In the genomic region with DNA sequence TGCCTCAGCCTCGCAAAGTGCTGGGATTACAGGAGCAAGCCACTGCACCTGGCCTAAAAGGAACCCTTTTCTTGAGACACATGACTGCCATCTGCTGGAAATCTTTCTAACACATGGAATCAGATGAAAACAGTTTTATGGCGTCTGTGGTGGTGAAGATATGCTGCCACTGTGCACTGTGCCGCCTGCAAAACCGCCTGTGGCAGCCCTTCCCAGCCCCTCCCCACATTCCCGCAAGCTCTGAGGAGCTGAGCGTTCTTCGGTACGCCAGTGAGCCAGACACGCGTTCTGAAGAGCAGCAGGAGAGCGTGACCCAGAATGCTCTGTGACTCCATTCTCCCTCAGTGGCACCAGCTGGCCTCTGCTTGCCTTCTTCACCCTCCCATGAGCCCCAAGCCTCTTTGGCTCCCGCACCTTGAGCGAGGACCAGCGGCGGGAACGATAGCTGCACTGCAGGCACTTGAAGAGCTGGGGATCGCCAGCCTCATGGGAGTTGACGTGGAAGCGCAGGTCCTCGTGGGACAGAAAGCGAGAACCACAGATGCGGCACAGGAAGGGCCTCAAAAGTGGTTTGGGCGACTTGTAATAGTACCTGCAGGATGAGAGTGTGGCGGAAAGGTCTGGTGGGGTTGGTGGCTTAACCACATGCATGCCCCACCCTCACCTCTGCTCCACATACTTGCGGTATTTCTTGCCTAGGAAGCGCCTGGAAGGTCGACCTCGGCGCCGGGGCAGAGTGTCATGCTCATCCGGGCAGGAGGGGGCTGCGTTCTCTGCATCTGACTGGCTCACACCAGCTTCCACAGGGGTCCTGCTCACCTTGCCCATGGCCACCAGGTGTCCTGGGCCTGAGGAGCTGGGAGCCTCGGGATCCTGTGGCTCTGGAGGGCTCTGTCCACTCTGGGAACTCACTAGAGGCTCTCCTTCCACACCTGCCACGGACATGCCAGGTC, we compare ENCODE assay signal across 9 cellular contexts. TPM values are rescaled to one million over a fixed set of nuclear protein-coding genes. Genes with fewer than 3 reads are reported as not detected.
A peak's percentile ranks its signal among the peaks of the same experiment; 100 is the strongest.
DNase-seq lines count a peak whose midpoint lies in the region; ATAC-seq, FAIRE-seq and TF ChIP-seq lines count a peak whose summit lies in the region.
"Had no signal": no experiment of that assay in that cellular context is flagged by ENCODE, and none has a peak within 500 bp of the region (broad histone marks: within the 10 kb centered on the region; RNA-seq: fewer than 3 reads in every experiment).

No MANE protein-coding gene starts in this region.

- H4K20me1 ChIP-seq in K562 (replicated peaks; ENCODE audit: control insufficient read depth, insufficient read depth, low read length), result peaks cover 6% of the 10 kb centered on the region; the same call in 1 of the 2 replicates

- DNase-seq in activated CD4-positive, alpha-beta T cell treated with anti-CD3 and anti-CD28 coated beads, Interleukin-2, amount 10 ng/mL, durations not matched to agents 7 days and 5 days, result peak; percentile 48
- DNase-seq in activated CD4-positive, alpha-beta T cell treated with anti-CD3 and anti-CD28 coated beads, Interleukin-2, amount 50 U/mL, for 4 hours, result no peak
- peak; percentile 24 for DNase-seq in NCI-H1694 (lab: John Stamatoyannopoulos, UW)
- peak in 3 of 4 experiments; percentile 15 to 64 (median 33) for DNase-seq in K562 (ENCODE audit: extremely low read depth in 1 of 4, low spot score in 3 of 4)
- DNase-seq in mesenteric fat pad (ENCODE audit: low spot score), result peak; percentile 76
- DNase-seq in effector CD8-positive, alpha-beta T cell (lab: John Stamatoyannopoulos, UW), result no peak
- no peak for DNase-seq in H4 (ENCODE audit: low spot score)
- DNase-seq: activated T-cell treated with anti-CD3 and anti-CD28 coated beads, Interleukin-2, amount 50 U/mL, for 4 hours had no signal

- no peak overlapping the region for H3K27ac ChIP-seq in K562 (ENCODE audit: extremely low read depth, low read depth, low read length)

- TF ChIP-seq POLR2A in K562 (conservative IDR thresholded peaks at IDR 0.05), result no peak

- peak; percentile 69 to 80 for TF ChIP-seq RAD21 in K562 (CRISPR knock-in tag; conservative IDR thresholded peaks at IDR 0.05 in 1 of 2, IDR thresholded peaks at IDR 0.05 in 1 of 2)

- no peaks in the 10 kb centered on the region for H3K79me2 ChIP-seq in K562 (ENCODE audit: control insufficient read depth, insufficient read depth, low read length)

- 81% methylated on average over 34 of the region's 34 CpGs for WGBS in K562 (ENCODE audit: insufficient coverage, low coverage, missing lambda C conversion rate)

- H3K4me1 ChIP-seq in K562 (replicated peaks in 1 of 2; ENCODE audit: control insufficient read depth in 2 of 2, insufficient read depth in 2 of 2, low read length in 2 of 2), result peaks cover 0 to 16% of the 10 kb centered on the region in 2 experiments; a peak in 2 of 5 replicates

- no peak for TF ChIP-seq EP300 in K562 (IDR thresholded peaks at IDR 0.05; ENCODE audit: low read length)

- H3K27me3 ChIP-seq in K562 (ENCODE audit: control insufficient read depth in 2 of 2, insufficient read depth in 2 of 2, low read length in 2 of 2), result no peaks in the 10 kb centered on the region

- H3K9me1 ChIP-seq in K562 (ENCODE audit: control insufficient read depth, insufficient read depth, low read length), result no peaks in the 10 kb centered on the region

- H3K27ac Mint-ChIP-seq in activated CD4-positive, alpha-beta T cell treated with anti-CD3 and anti-CD28 coated beads, Interleukin-2, amount 10 ng/mL, durations not matched to agents 7 days and 5 days, result no peak overlapping the region

- H3K9me3 ChIP-seq in K562 (replicated peaks; ENCODE audit: control insufficient read depth, insufficient read depth, low read depth, low read length), result no peaks in the 10 kb centered on the region

- intact Hi-C loops in K562 (cut with micrococcal nuclease), result loop anchor here (1.0 to 5.0 kb wide), 2 partner anchors 71 to 164 kb away; partner anchors contain the start of genes CTSA and NEURL2

- peak overlapping the region in 1 of 2 experiments; percentile 30; a peak in 1 of 4 replicates for H3K9ac ChIP-seq in K562 (ENCODE audit: insufficient read depth in 1 of 2, low read depth in 2 of 2, low read length in 2 of 2)

- H3K27me3 Mint-ChIP-seq in activated CD4-positive, alpha-beta T cell treated with anti-CD3 and anti-CD28 coated beads, Interleukin-2, amount 10 ng/mL, durations not matched to agents 7 days and 5 days, result no peaks in the 10 kb centered on the region

- BruUV-seq in K562 (replicated peaks; lab: Mats Ljungman, UMichigan), result no TSS peak

- H3K4me3 Mint-ChIP-seq in activated CD4-positive, alpha-beta T cell treated with anti-CD3 and anti-CD28 coated beads, Interleukin-2, amount 10 ng/mL, durations not matched to agents 7 days and 5 days, result no peak overlapping the region
- H3K4me3 Mint-ChIP-seq: activated T-cell treated with anti-CD3 and anti-CD28 coated beads, Interleukin-2, amount 50 U/mL, for 4 hours had no signal

- peak; percentile 86 for ATAC-seq in K562
- no peak for ATAC-seq in HG02588 (IDR thresholded peaks at IDR 0.05; ENCODE audit: unreplicated experiment)

- H3K4me1 Mint-ChIP-seq in activated CD4-positive, alpha-beta T cell treated with anti-CD3 and anti-CD28 coated beads, Interleukin-2, amount 10 ng/mL, durations not matched to agents 7 days and 5 days, result peaks cover 2% of the 10 kb centered on the region

- H3K4me3 ChIP-seq in K562, result no peak overlapping the region

- in situ Hi-C loops in K562 (cut with MboI), result loop anchor here (5.0 kb wide), 1 partner anchor 166 kb away; no protein-coding TSS in a partner anchor

- CTCF ChIA-PET in activated CD4-positive, alpha-beta T cell treated with anti-CD3 and anti-CD28 coated beads, Interleukin-2, amount 10 ng/mL, durations not matched to agents 7 days and 5 days (lab: Charles Lee), result interaction anchor here (0.8 to 6.2 kb wide), 4 partner anchors 15 to 172 kb away, joined by 3 to 27 read pairs (median 6); partner anchors contain the start of genes DNTTIP1 and WFDC3
- CTCF ChIA-PET in K562 (lab: Yijun Ruan, JAX; ENCODE audit: low intra/inter-chr PET ratio), result interaction anchor here (1.1 to 2.8 kb wide), 4 partner anchors 30 to 165 kb away, joined by 3 to 13 read pairs (median 8); no protein-coding TSS in a partner anchor

- H2AFZ ChIP-seq in K562 (ENCODE audit: low read depth, low read length), result no peak overlapping the region

- TF ChIP-seq CTCF in K562 (IDR thresholded peaks at IDR 0.05 in 2 of 3, conservative IDR thresholded peaks at IDR 0.05 in 1 of 3; ENCODE audit: insufficient read depth in 2 of 3, low read depth in 1 of 3, low read length in 3 of 3), result peak; percentile 43 to 66 (median 53); a peak in 5 of 6 replicates

- H3K36me3 Mint-ChIP-seq in activated CD4-positive, alpha-beta T cell treated with anti-CD3 and anti-CD28 coated beads, Interleukin-2, amount 10 ng/mL, durations not matched to agents 7 days and 5 days (ENCODE audit: low read depth), result peaks cover 51% of the 10 kb centered on the region

- H3K36me3 ChIP-seq in K562 (ENCODE audit: control insufficient read depth, insufficient read depth, low read length), result peaks cover 84% of the 10 kb centered on the region; the same call in 2 of the 3 replicates

- POLR2A ChIA-PET in activated CD4-positive, alpha-beta T cell treated with anti-CD3 and anti-CD28 coated beads, Interleukin-2, amount 10 ng/mL, durations not matched to agents 7 days and 5 days (lab: Charles Lee), result interaction anchor here (0.6 kb wide), 1 partner anchor 114 kb away, joined by 7 read pairs; no protein-coding TSS in a partner anchor
- POLR2A ChIA-PET in K562 (lab: Yijun Ruan, JAX), result interaction anchor here (0.8 to 3.0 kb wide), 4 partner anchors 7 to 164 kb away, joined by 3 to 13 read pairs (median 3); no protein-coding TSS in a partner anchor

- no peak overlapping the region for H3K4me2 ChIP-seq in K562 (ENCODE audit: insufficient read depth, low read length)

- no peaks in the 10 kb centered on the region for H3K9me3 Mint-ChIP-seq in activated CD4-positive, alpha-beta T cell treated with anti-CD3 and anti-CD28 coated beads, Interleukin-2, amount 10 ng/mL, durations not matched to agents 7 days and 5 days
- H3K9me3 Mint-ChIP-seq: activated T-cell treated with anti-CD3 and anti-CD28 coated beads, Interleukin-2, amount 50 U/mL, for 4 hours had no signal

- peak; percentile 89 for FAIRE-seq in K562 (lab: Jason Lieb, UNC)

RNA-seq across cellular contexts. Expression of gene ZNF335, which starts 8.7 kb away (rescaled TPM):
- total RNA-seq in activated CD4-positive, alpha-beta T cell treated with anti-CD3 and anti-CD28 coated beads, Interleukin-2, amount 10 ng/mL, durations not matched to agents 7 days and 5 days, result 10 to 100 TPM; 40.4 to 41.2 TPM
- total RNA-seq in K562 (2011; cell fraction: chromatin; rRNA removed; ENCODE audit: low replicate concordance), result 44.9 and 117 TPM in 2 replicates
- 57.4 and 66.4 TPM in 2 replicates for total RNA-seq in K562 (2011; cell fraction: nucleolus; rRNA removed)
- total RNA-seq in K562 (2011; cell fraction: nucleoplasm; rRNA removed), result 50.4 and 55.9 TPM in 2 replicates
- total RNA-seq in K562 (2014; rRNA removed), result 11.6 and 14.0 TPM in 2 replicates
- 3.3 and 4.3 TPM in 2 replicates for total RNA-seq in K562 (2014; rRNA removed; fragmentation: Illumina TruSeq; extraction: Trizol)
- 7.6 and 7.7 TPM in 2 replicates for total RNA-seq in K562 (2015; rRNA removed; fragmentation: Illumina TruSeq; extraction: Trizol)
- 13.8 and 16.0 TPM in 2 replicates for total RNA-seq in K562 (2021)
- polyA plus RNA-seq in K562 (2011; rRNA removed), result 4.8 and 9.5 TPM in 2 replicates
- 5.6 and 9.3 TPM in 2 replicates for polyA plus RNA-seq in K562 (2011; cell fraction: cytosol; rRNA removed)
- 35.4 and 61.3 TPM in 2 replicates for polyA plus RNA-seq in K562 (2011; cell fraction: nucleus; rRNA removed)
- 8.2 and 13.0 TPM in 2 replicates for polyA plus RNA-seq in K562 (2012)
- 9.0 and 12.6 TPM in 2 replicates for polyA plus RNA-seq in K562 (2014; fragmentation: Illumina TruSeq; extraction: Trizol)
- under 1 TPM; 0.39 to 0.50 TPM for polyA plus RNA-seq in K562 (2014; fragmentation: Nextera tagmentation; extraction: Ambion mirVana)
- polyA plus RNA-seq in K562 (2014; rRNA removed), result 10.4 and 13.2 TPM in 2 replicates
- 8.5 and 9.4 TPM in 2 replicates for polyA minus RNA-seq in K562 (2011; rRNA and poly(A)+ RNA removed)
- 6.1 and 7.8 TPM in 2 replicates for polyA minus RNA-seq in K562 (2011; cell fraction: cytosol; rRNA and poly(A)+ RNA removed)
- 23.6 and 24.7 TPM in 2 replicates for polyA minus RNA-seq in K562 (2011; cell fraction: nucleus; rRNA and poly(A)+ RNA removed)
- total RNA-seq in mesenteric fat pad, result 17.1 TPM
- total RNA-seq in H4 (2014; rRNA removed; shearing (Covaris generic)), result 4.3 and 7.1 TPM in 2 replicates

RNA-seq across cellular contexts. Expression of gene PCIF1, which starts 28.9 kb away (rescaled TPM):
- 10 to 100 TPM; 44.0 to 44.6 TPM for total RNA-seq in activated CD4-positive, alpha-beta T cell treated with anti-CD3 and anti-CD28 coated beads, Interleukin-2, amount 10 ng/mL, durations not matched to agents 7 days and 5 days
- total RNA-seq in K562 (2011; cell fraction: chromatin; rRNA removed; ENCODE audit: low replicate concordance), result 23.1 and 62.7 TPM in 2 replicates
- total RNA-seq in K562 (2011; cell fraction: nucleolus; rRNA removed), result 46.3 and 47.2 TPM in 2 replicates
- 25.7 and 30.1 TPM in 2 replicates for total RNA-seq in K562 (2011; cell fraction: nucleoplasm; rRNA removed)
- 9.8 and 12.3 TPM in 2 replicates for total RNA-seq in K562 (2014; rRNA removed)
- total RNA-seq in K562 (2014; rRNA removed; fragmentation: Illumina TruSeq; extraction: Trizol), result 7.7 and 9.6 TPM in 2 replicates
- total RNA-seq in K562 (2015; rRNA removed; fragmentation: Illumina TruSeq; extraction: Trizol), result 9.7 and 11.3 TPM in 2 replicates
- total RNA-seq in K562 (2021), result 29.4 and 30.0 TPM in 2 replicates
- polyA plus RNA-seq in K562 (2011; rRNA removed), result 11.1 and 15.3 TPM in 2 replicates
- 20.6 and 30.6 TPM in 2 replicates for polyA plus RNA-seq in K562 (2011; cell fraction: cytosol; rRNA removed)
- polyA plus RNA-seq in K562 (2011; cell fraction: nucleus; rRNA removed), result 50.4 and 55.2 TPM in 2 replicates
- polyA plus RNA-seq in K562 (2012), result 25.3 and 34.4 TPM in 2 replicates
- 27.8 and 33.7 TPM in 2 replicates for polyA plus RNA-seq in K562 (2014; fragmentation: Illumina TruSeq; extraction: Trizol)
- polyA plus RNA-seq in K562 (2014; fragmentation: Nextera tagmentation; extraction: Ambion mirVana), result 10 to 100 TPM in 1 of 2 experiments, 1 to 10 TPM in 1; 5.8 to 12.9 TPM
- 18.9 and 20.0 TPM in 2 replicates for polyA plus RNA-seq in K562 (2014; rRNA removed)
- 10.7 and 11.1 TPM in 2 replicates for polyA minus RNA-seq in K562 (2011; rRNA and poly(A)+ RNA removed)
- polyA minus RNA-seq in K562 (2011; cell fraction: cytosol; rRNA and poly(A)+ RNA removed), result 15.3 and 20.8 TPM in 2 replicates
- 29.6 and 39.9 TPM in 2 replicates for polyA minus RNA-seq in K562 (2011; cell fraction: nucleus; rRNA and poly(A)+ RNA removed)
- total RNA-seq in mesenteric fat pad, result 27.1 TPM
- 5.2 and 7.7 TPM in 2 replicates for total RNA-seq in H4 (2014; rRNA removed; shearing (Covaris generic))

RNA-seq across cellular contexts. Expression of gene MMP9, which starts 45.4 kb away (rescaled TPM):
- total RNA-seq in activated CD4-positive, alpha-beta T cell treated with anti-CD3 and anti-CD28 coated beads, Interleukin-2, amount 10 ng/mL, durations not matched to agents 7 days and 5 days, result not detected
- not detected in 2 replicates for total RNA-seq in K562 (2011; cell fraction: chromatin; rRNA removed; ENCODE audit: low replicate concordance)
- total RNA-seq in K562 (2011; cell fraction: nucleolus; rRNA removed), result not detected in 2 replicates
- not detected in 2 replicates for total RNA-seq in K562 (2011; cell fraction: nucleoplasm; rRNA removed)
- total RNA-seq in K562 (2014; rRNA removed), result 0.04 TPM in 1 of 2 replicates, not detected in the other
- total RNA-seq in K562 (2014; rRNA removed; fragmentation: Illumina TruSeq; extraction: Trizol), result not detected in 2 replicates
- total RNA-seq in K562 (2015; rRNA removed; fragmentation: Illumina TruSeq; extraction: Trizol), result not detected in 2 replicates
- not detected in 2 replicates for total RNA-seq in K562 (2021)
- not detected in 2 replicates for polyA plus RNA-seq in K562 (2011; rRNA removed)
- polyA plus RNA-seq in K562 (2011; cell fraction: cytosol; rRNA removed), result 0.03 TPM in 1 of 2 replicates, not detected in the other
- not detected in 2 replicates for polyA plus RNA-seq in K562 (2011; cell fraction: nucleus; rRNA removed)
- 0.04 TPM in 1 of 2 replicates, not detected in the other for polyA plus RNA-seq in K562 (2012)
- polyA plus RNA-seq in K562 (2014; fragmentation: Illumina TruSeq; extraction: Trizol), result not detected in 2 replicates
- not detected for polyA plus RNA-seq in K562 (2014; fragmentation: Nextera tagmentation; extraction: Ambion mirVana)
- polyA plus RNA-seq in K562 (2014; rRNA removed), result 0.07 TPM in 1 of 2 replicates, not detected in the other
- polyA minus RNA-seq in K562 (2011; rRNA and poly(A)+ RNA removed), result not detected in 2 replicates
- not detected in 2 replicates for polyA minus RNA-seq in K562 (2011; cell fraction: cytosol; rRNA and poly(A)+ RNA removed)
- not detected in 2 replicates for polyA minus RNA-seq in K562 (2011; cell fraction: nucleus; rRNA and poly(A)+ RNA removed)
- total RNA-seq in mesenteric fat pad, result 18.3 TPM
- total RNA-seq in H4 (2014; rRNA removed; shearing (Covaris generic)), result not detected in 2 replicates

RNA-seq across cellular contexts. Expression of gene PLTP, which starts 51.4 kb away (rescaled TPM):
- under 1 TPM; 0.81 to 0.82 TPM for total RNA-seq in activated CD4-positive, alpha-beta T cell treated with anti-CD3 and anti-CD28 coated beads, Interleukin-2, amount 10 ng/mL, durations not matched to agents 7 days and 5 days
- total RNA-seq in K562 (2011; cell fraction: chromatin; rRNA removed; ENCODE audit: low replicate concordance), result 8.2 and 29.4 TPM in 2 replicates
- total RNA-seq in K562 (2011; cell fraction: nucleolus; rRNA removed), result 32.4 and 37.9 TPM in 2 replicates
- 20.8 and 24.0 TPM in 2 replicates for total RNA-seq in K562 (2011; cell fraction: nucleoplasm; rRNA removed)
- total RNA-seq in K562 (2014; rRNA removed), result 18.6 and 28.2 TPM in 2 replicates
- total RNA-seq in K562 (2014; rRNA removed; fragmentation: Illumina TruSeq; extraction: Trizol), result 5.5 and 9.1 TPM in 2 replicates
- total RNA-seq in K562 (2015; rRNA removed; fragmentation: Illumina TruSeq; extraction: Trizol), result 16.8 and 17.6 TPM in 2 replicates
- total RNA-seq in K562 (2021), result 28.7 and 29.3 TPM in 2 replicates
- 12.2 and 24.1 TPM in 2 replicates for polyA plus RNA-seq in K562 (2011; rRNA removed)
- polyA plus RNA-seq in K562 (2011; cell fraction: cytosol; rRNA removed), result 41.5 and 45.1 TPM in 2 replicates
- polyA plus RNA-seq in K562 (2011; cell fraction: nucleus; rRNA removed), result 26.5 and 28.2 TPM in 2 replicates
- 30.0 and 78.8 TPM in 2 replicates for polyA plus RNA-seq in K562 (2012)
- 25.8 and 26.5 TPM in 2 replicates for polyA plus RNA-seq in K562 (2014; fragmentation: Illumina TruSeq; extraction: Trizol)
- 1 to 10 TPM; 2.8 to 6.6 TPM for polyA plus RNA-seq in K562 (2014; fragmentation: Nextera tagmentation; extraction: Ambion mirVana)
- polyA plus RNA-seq in K562 (2014; rRNA removed), result 24.5 and 25.6 TPM in 2 replicates
- 8.0 and 8.4 TPM in 2 replicates for polyA minus RNA-seq in K562 (2011; rRNA and poly(A)+ RNA removed)
- polyA minus RNA-seq in K562 (2011; cell fraction: cytosol; rRNA and poly(A)+ RNA removed), result 11.8 and 17.6 TPM in 2 replicates
- 8.2 and 11.1 TPM in 2 replicates for polyA minus RNA-seq in K562 (2011; cell fraction: nucleus; rRNA and poly(A)+ RNA removed)
- total RNA-seq in mesenteric fat pad, result 373 TPM
- total RNA-seq in H4 (2014; rRNA removed; shearing (Covaris generic)), result 1.1 and 2.2 TPM in 2 replicates

Comparison
In these comparisons a context has a peak if more than half of its experiments do, and no peak if none do; other contexts are left out.
1. DNase-seq: peak in activated CD4-positive, alpha-beta T cell treated with anti-CD3 and anti-CD28 coated beads, Interleukin-2, amount 10 ng/mL, durations not matched to agents 7 days and 5 days (single experiment), NCI-H1694 (single experiment), K562 (3 of 4) and mesenteric fat pad (single experiment); none in activated CD4-positive, alpha-beta T cell treated with anti-CD3 and anti-CD28 coated beads, Interleukin-2, amount 50 U/mL, for 4 hours (0 of 2), effector CD8-positive, alpha-beta T cell (single experiment) and H4 (single experiment).
2. RNA of gene MMP9, which starts 45.4 kb away (total RNA-seq): 18.3 TPM in mesenteric fat pad (single experiment); not detected in activated CD4-positive, alpha-beta T cell treated with anti-CD3 and anti-CD28 coated beads, Interleukin-2, amount 10 ng/mL, durations not matched to agents 7 days and 5 days, 0.04 TPM in K562 and not detected in H4; every median in the first group is over 10 times any median in the second.